Comparison of ENCODE assay signal across 10 cellular contexts in the genomic region with DNA sequence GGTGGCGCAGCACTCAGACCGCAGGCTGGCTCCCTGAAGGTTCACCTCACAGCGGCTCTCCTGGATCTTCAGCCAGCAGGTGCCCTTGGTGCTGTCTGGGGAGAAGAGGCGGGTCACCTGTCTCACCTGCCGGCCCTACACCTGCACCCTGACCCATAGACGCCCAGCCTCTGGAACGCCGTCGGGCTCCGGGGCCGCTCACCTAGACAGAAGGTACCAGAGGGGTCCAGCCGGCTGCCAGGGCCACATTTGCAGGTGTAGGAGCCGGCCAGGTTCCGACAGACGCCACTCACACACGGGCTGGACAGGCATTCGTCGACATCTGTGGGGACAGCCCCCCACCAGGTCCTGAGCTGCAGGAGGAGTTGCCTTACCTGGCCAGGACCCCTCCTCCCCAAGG. TPM values are rescaled to one million over a fixed set of nuclear protein-coding genes. Genes with fewer than 3 reads are reported as not detected.
"Had no signal": no experiment of that assay in that cellular context is flagged by ENCODE, and none has a peak within 500 bp of the region (broad histone marks: within the 10 kb centered on the region; RNA-seq: fewer than 3 reads in every experiment).

No MANE protein-coding gene starts in this region.

- H3K4me1 ChIP-seq: HAP-1 had no signal

- H3K36me3 ChIP-seq: HAP-1 had no signal

- H3K27ac Mint-ChIP-seq: HFFc6 had no signal

- H2AFZ ChIP-seq: GM23338 had no signal

- ATAC-seq: GM23338, HCT116, HepG2, K562 had no signal

- DNase-seq: HFFc6, IMR-90, KG1 had no signal

- H3K4me3 ChIP-seq: GM23338, HAP-1, K562 had no signal

- H3K27ac ChIP-seq: HL-60 had no signal

- H3K9me3 Mint-ChIP-seq: GM23338 had no signal

- H3K4me2 ChIP-seq: GM23338 had no signal

- H3K9me3 ChIP-seq: HAP-1 had no signal

- H3K4me1 Mint-ChIP-seq: GM23338 had no signal

- H3K4me3 Mint-ChIP-seq: GM23338, HFFc6 had no signal

RNA-seq across cellular contexts. Expression of gene FBN3, which starts 22.9 kb away (rescaled TPM):
- total RNA-seq: HFFc6, HT1080, IMR-90 had no signal
- polyA plus RNA-seq: IMR-90 had no signal
